In genomic region chr10:78407009-78407711, GRCh38 we compare ENCODE assay signal across 8 cellular contexts.
A peak's percentile ranks its signal among the peaks of the same experiment; 100 is the strongest.
DNase-seq lines count a peak whose midpoint lies in the region; ATAC-seq and TF ChIP-seq lines count a peak whose summit lies in the region.

No MANE protein-coding gene starts in this region.

- ATAC-seq in HCT116 = peak; percentile 100

- POLR2A ChIA-PET in HCT116 (lab: Charles Lee) = interaction anchor here (1.3 kb wide), 1 partner anchor 10 kb away, joined by 3 read pairs; no protein-coding TSS in a partner anchor

- H3K9ac ChIP-seq in BLaER1 treated with 17β-estradiol and CSF1 and Interleukin-3, amounts not matched to agents 10 nM and 100 nM = no peak overlapping the region
- peak overlapping the region; percentile 43; the same call in 1 of the 2 replicates for H3K9ac ChIP-seq in HCT116 (ENCODE audit: low read length)
- peak overlapping the region; percentile 22 for H3K9ac ChIP-seq in endocrine pancreas (ENCODE audit: control insufficient read depth, insufficient read depth, low read length)

- no peak for TF ChIP-seq CTCF in HCT116 (IDR thresholded peaks at IDR 0.05 in 2 of 3, conservative IDR thresholded peaks at IDR 0.05 in 1 of 3; ENCODE audit: borderline replicate concordance in 1 of 3, insufficient read depth in 1 of 3, low read depth in 2 of 3, low read length in 2 of 3)

- no peaks in the 10 kb centered on the region for H3K36me3 ChIP-seq in BLaER1 treated with 17β-estradiol and CSF1 and Interleukin-3, amounts not matched to agents 10 nM and 100 nM
- no peaks in the 10 kb centered on the region for H3K36me3 ChIP-seq in HCT116 (ENCODE audit: control insufficient read depth in 1 of 2, insufficient read depth in 2 of 2, low read length in 2 of 2)
- no peaks in the 10 kb centered on the region for H3K36me3 ChIP-seq in endocrine pancreas (ENCODE audit: control insufficient read depth, insufficient read depth, low read length)

- no peaks in the 10 kb centered on the region for H3K27me3 ChIP-seq in BLaER1 treated with 17β-estradiol and CSF1 and Interleukin-3, amounts not matched to agents 10 nM and 100 nM
- no peaks in the 10 kb centered on the region for H3K27me3 ChIP-seq in HCT116 (ENCODE audit: insufficient read depth, low read length)
- no peaks in the 10 kb centered on the region for H3K27me3 ChIP-seq in endocrine pancreas (ENCODE audit: control insufficient read depth, insufficient read depth, low read length)

- CTCF ChIA-PET in HCT116 (lab: Charles Lee) = no interaction called here

- RAD21 ChIA-PET in HCT116 (lab: Charles Lee; ENCODE audit: low non-redundant PET in 1 of 2, low total read pairs in 2 of 2, uncharacterized antibody in 2 of 2, unreplicated experiment in 2 of 2) = no interaction called here

- DNase-seq in HCT116 (ENCODE audit: low read depth, low spot score) (peak; percentile 90), NCI-H2171 treated with DMSO at 0.1 percent for 48 hours (lab: John Stamatoyannopoulos, UW) (peak; percentile 86), lung microvascular endothelial cell (ENCODE audit: low read depth in 2 of 2) (peak; percentile 67 to 81)
- peak; percentile 27 to 38 for DNase-seq in activated CD8-positive, alpha-beta memory T cell treated with anti-CD3 and anti-CD28 coated beads for 4 hours (ENCODE audit: low read depth in 2 of 2)
- DNase-seq in stimulated activated CD8-positive, alpha-beta memory T cell treated with anti-CD3 and anti-CD28 coated beads, Interleukin-15, amount 100 ng/mL, for 24 hours (ENCODE audit: low read depth) = peak; percentile 22
- DNase-seq in NK-92 treated with Interleukin-12 subunit alpha and Interleukin-12 subunit beta, amount 100 ng/mL, for 24 hours (lab: John Stamatoyannopoulos, UW) = no peak

- no peak overlapping the region for H3K27ac ChIP-seq in BLaER1 treated with 17β-estradiol and CSF1 and Interleukin-3, amounts not matched to agents 10 nM and 100 nM
- H3K27ac ChIP-seq in HCT116 (ENCODE audit: low read depth, low read length) = no peak overlapping the region

- intact Hi-C loops in HCT116 (cut with micrococcal nuclease) = no loop called here

- TF ChIP-seq POLR2A in HCT116 (IDR thresholded peaks at IDR 0.05; ENCODE audit: borderline replicate concordance, extremely low read depth, insufficient read depth, insufficient read length) = no peak

- H2AFZ ChIP-seq in HCT116 (ENCODE audit: low read depth, low read length, poor library complexity, severe bottlenecking) = peak overlapping the region; percentile 88

- no peaks in the 10 kb centered on the region for H4K20me1 ChIP-seq in BLaER1 treated with 17β-estradiol and CSF1 and Interleukin-3, amounts not matched to agents 10 nM and 100 nM
- no peaks in the 10 kb centered on the region for H4K20me1 ChIP-seq in HCT116 (ENCODE audit: insufficient read depth)

- no peaks in the 10 kb centered on the region for H3K9me3 ChIP-seq in BLaER1 treated with 17β-estradiol and CSF1 and Interleukin-3, amounts not matched to agents 10 nM and 100 nM (replicated peaks in 1 of 11)
- no peaks in the 10 kb centered on the region for H3K9me3 ChIP-seq in HCT116 (ENCODE audit: control insufficient read depth in 1 of 2, insufficient read depth in 1 of 2, low read depth in 1 of 2, low read length in 2 of 2)
- H3K9me3 ChIP-seq in endocrine pancreas (ENCODE audit: control insufficient read depth, low read length) = no peaks in the 10 kb centered on the region

- H3K79me2 ChIP-seq in HCT116 (ENCODE audit: insufficient read depth, low read length) = no peaks in the 10 kb centered on the region

- TF ChIP-seq RAD21 in HCT116 (IDR thresholded peaks at IDR 0.05; ENCODE audit: low read depth) = no peak

- H3K4me3 ChIP-seq in BLaER1 treated with 17β-estradiol and CSF1 and Interleukin-3, amounts not matched to agents 10 nM and 100 nM = no peak overlapping the region
- peak overlapping the region; percentile 44 to 56 for H3K4me3 ChIP-seq in HCT116 (replicated peaks in 1 of 2; ENCODE audit: low read depth in 1 of 2, low read length in 2 of 2)
- peak overlapping the region; percentile 29 for H3K4me3 ChIP-seq in endocrine pancreas (ENCODE audit: control insufficient read depth, insufficient read depth, low read length)

- no TSS peak for BruUV-seq in HCT116 (replicated peaks; lab: Mats Ljungman, UMichigan)

- H3K9me2 ChIP-seq in HCT116 (ENCODE audit: insufficient read depth) = no peaks in the 10 kb centered on the region

- peak overlapping the region in 8 of 11 experiments; percentile 5 to 51 (median 24); a peak in 10 of 22 replicates for H3K4me2 ChIP-seq in BLaER1 treated with 17β-estradiol and CSF1 and Interleukin-3, amounts not matched to agents 10 nM and 100 nM
- H3K4me2 ChIP-seq in HCT116 (ENCODE audit: low read length) = peak overlapping the region; percentile 87

- H3K4me1 ChIP-seq in BLaER1 treated with 17β-estradiol and CSF1 and Interleukin-3, amounts not matched to agents 10 nM and 100 nM = peaks cover 0 to 19% (median 12%) of the 10 kb centered on the region in 10 experiments; a peak in 14 of 20 replicates
- H3K4me1 ChIP-seq in HCT116 (ENCODE audit: control insufficient read depth in 1 of 2, insufficient read depth in 2 of 2, low read length in 2 of 2) = peaks cover 5 to 12% of the 10 kb centered on the region in 2 experiments; a peak in 3 of 4 replicates
- H3K4me1 ChIP-seq in endocrine pancreas (ENCODE audit: control insufficient read depth, insufficient read depth, low read length) = no peaks in the 10 kb centered on the region

TF ChIP-seq in HCT116, 20 proteins besides CTCF, POLR2A, EP300 and RAD21:
- peak; percentile 87 for TF ChIP-seq EGR1 (IDR thresholded peaks at IDR 0.05; ENCODE audit: low read depth)
- TF ChIP-seq SIN3A (IDR thresholded peaks at IDR 0.05; ENCODE audit: low read depth) = no peak
- peak; percentile 79 for TF ChIP-seq SP1 (IDR thresholded peaks at IDR 0.05; ENCODE audit: low read depth)
- TF ChIP-seq TCF7L2 (IDR thresholded peaks at IDR 0.05; ENCODE audit: borderline replicate concordance, extremely low read depth, insufficient read depth, insufficient read length) = peak; percentile 78

Comparison
In these comparisons a context has a peak if more than half of its experiments do, and no peak if none do; other contexts are left out.
1. H3K4me3 ChIP-seq: peak in HCT116 (2 of 2) and endocrine pancreas (single experiment); none in BLaER1 treated with 17β-estradiol and CSF1 and Interleukin-3, amounts not matched to agents 10 nM and 100 nM (0 of 10).
2. H3K9ac ChIP-seq: peak in HCT116 (single experiment) and endocrine pancreas (single experiment); none in BLaER1 treated with 17β-estradiol and CSF1 and Interleukin-3, amounts not matched to agents 10 nM and 100 nM (0 of 11).